ENCODE assay signal across 12 cellular contexts in genomic region chr15:75649848-75650247, GRCh38. TPM values are rescaled to one million over a fixed set of nuclear protein-coding genes. Genes with fewer than 3 reads are reported as not detected.
DNase-seq lines count a peak whose midpoint lies in the region; FAIRE-seq and TF ChIP-seq lines count a peak whose summit lies in the region.
"Had no signal": no experiment of that assay in that cellular context is flagged by ENCODE, and none has a peak within 500 bp of the region (broad histone marks: within the 10 kb centered on the region; RNA-seq: fewer than 3 reads in every experiment).

No MANE protein-coding gene starts in this region.

- H3K4me1 ChIP-seq in H9 (ENCODE audit: insufficient read depth, low read length), result peaks cover 3% of the 10 kb centered on the region; the same call in 1 of the 2 replicates
- peaks cover 70% of the 10 kb centered on the region for H3K4me1 ChIP-seq in adipocyte (ENCODE audit: control insufficient read depth, insufficient read depth, low read length)
- H3K4me1 ChIP-seq in hepatocyte (ENCODE audit: insufficient read depth), result peaks cover 62% of the 10 kb centered on the region
- H3K4me1 ChIP-seq in skeletal muscle tissue (ENCODE audit: control insufficient read depth in 3 of 3, insufficient read depth in 3 of 3, low read length in 3 of 3), result peaks cover 66 to 81% (median 71%) of the 10 kb centered on the region in 3 donors

- no peaks in the 10 kb centered on the region for H3K9me3 Mint-ChIP-seq in H9

- H3K27ac Mint-ChIP-seq in H9, result peak overlapping the region in 1 of 3 experiments; percentile 44; a peak in 2 of 7 replicates

- H3K9me3 ChIP-seq in H9 (ENCODE audit: control insufficient read depth, low read depth, low read length) (no peaks in the 10 kb centered on the region), adipocyte (ENCODE audit: control insufficient read depth, low read length) (no peaks in the 10 kb centered on the region), hepatocyte (ENCODE audit: low read depth) (no peaks in the 10 kb centered on the region), skeletal muscle tissue (ENCODE audit: control insufficient read depth in 3 of 3, low read length in 3 of 3) (no peaks in the 10 kb centered on the region)

- FAIRE-seq in GM19239 (lab: Jason Lieb, UNC), result no peak
- FAIRE-seq: endothelial cell of umbilical vein, TTC549 had no signal

- H3K27me3 Mint-ChIP-seq in H9 (ENCODE audit: low read depth), result peaks cover 22% of the 10 kb centered on the region

- peaks cover 4% of the 10 kb centered on the region; the same call in 1 of the 2 replicates for H3K27me3 ChIP-seq in H9 (ENCODE audit: insufficient read depth, low read length)
- no peaks in the 10 kb centered on the region for H3K27me3 ChIP-seq in adipocyte (replicated peaks; ENCODE audit: control insufficient read depth, insufficient read depth, low read length)
- no peaks in the 10 kb centered on the region for H3K27me3 ChIP-seq in hepatocyte
- peaks cover 0 to 5% (median 0%) of the 10 kb centered on the region in 3 donors for H3K27me3 ChIP-seq in skeletal muscle tissue (ENCODE audit: control insufficient read depth in 3 of 3, insufficient read depth in 3 of 3, low read length in 3 of 3)

- peak overlapping the region; percentile 99 for H3K4me3 ChIP-seq in adipocyte (ENCODE audit: low read length)
- no peak overlapping the region for H3K4me3 ChIP-seq in hepatocyte
- peak overlapping the region; percentile 18 to 90 (median 87) for H3K4me3 ChIP-seq in skeletal muscle tissue (ENCODE audit: low read length in 3 of 3)

- H2BK5ac ChIP-seq in H9 (ENCODE audit: insufficient read length, low read length), result no peak overlapping the region

- no peaks in the 10 kb centered on the region for H3K79me1 ChIP-seq in H9 (ENCODE audit: insufficient read depth, low read depth, low read length, poor library complexity, severe bottlenecking)

- H3K9me2 ChIP-seq in hepatocyte (replicated peaks; ENCODE audit: insufficient read depth), result no peaks in the 10 kb centered on the region

- H3K56ac ChIP-seq in H9 (ENCODE audit: insufficient read length, low read depth, low read length), result no peak overlapping the region

- DNase-seq in H9 (no peak), adipocyte (ENCODE audit: low read depth) (no peak), hepatocyte (ENCODE audit: low spot score) (no peak), NCI-H345 (lab: John Stamatoyannopoulos, UW) (no peak), GM19239 (ENCODE audit: insufficient read length, low spot score) (no peak), DMS114 treated with DMSO at 0.1 percent for 48 hours (lab: John Stamatoyannopoulos, UW; ENCODE audit: unreplicated experiment) (no peak)
- no peak for DNase-seq in stimulated activated CD4-positive, alpha-beta T cell treated with anti-CD3 and anti-CD28 coated beads, Interleukin-4, amount 100 ng/mL, for 24 hours
- DNase-seq: activated gamma-delta T cell, NCI-H82 had no signal

- H2BK120ac ChIP-seq in H9 (ENCODE audit: low read depth, low read length, poor library complexity, severe bottlenecking), result no peak overlapping the region

- H4K8ac ChIP-seq in H9 (replicated peaks; ENCODE audit: insufficient read length, low read depth, low read length), result no peak overlapping the region

- H3K9ac ChIP-seq in H9 (ENCODE audit: extremely low read depth, insufficient read length, low read length) (no peak overlapping the region), adipocyte (ENCODE audit: low read length) (peak overlapping the region; percentile 100), skeletal muscle tissue (ENCODE audit: low read depth in 1 of 3, low read length in 3 of 3) (peak overlapping the region in 1 of 3 donors; percentile 45)

- H3K4me1 Mint-ChIP-seq in H9, result peaks cover 56 to 57% of the 10 kb centered on the region in 2 experiments

- no peak overlapping the region for H2BK15ac ChIP-seq in H9 (ENCODE audit: low read depth, low read length)

- H3K14ac ChIP-seq in H9 (ENCODE audit: insufficient read depth, low read length), result no peak overlapping the region; the same call in 1 of the 2 replicates

- no peak overlapping the region for H3T11ph ChIP-seq in H9 (ENCODE audit: low read length)

- no peak overlapping the region for H4K91ac ChIP-seq in H9 (ENCODE audit: insufficient read length, low read depth, low read length)

- peaks cover 9% of the 10 kb centered on the region; the same call in 1 of the 2 replicates for H3K79me2 ChIP-seq in H9 (ENCODE audit: insufficient read depth, low read length)
- peaks cover 91% of the 10 kb centered on the region for H3K79me2 ChIP-seq in hepatocyte

- H3K4me3 Mint-ChIP-seq in H9, result peak overlapping the region; percentile 93 to 97

- no peak overlapping the region for H3K18ac ChIP-seq in H9 (ENCODE audit: insufficient read length, low read depth, low read length)

- TF ChIP-seq CTCF in H9 (conservative IDR thresholded peaks at IDR 0.05) (no peak), hepatocyte (IDR thresholded peaks at IDR 0.05; ENCODE audit: poor library complexity) (no peak)

- WGBS in H9 (ENCODE audit: extremely low coverage, insufficient read length, low lambda C conversion rate), result no CpG with 5 or more reads among the region's 18 CpGs
- 95% methylated on average over 18 of the region's 18 CpGs for WGBS in hepatocyte (ENCODE audit: low lambda C conversion rate, missing lambda C conversion rate)

- H3K27ac ChIP-seq in H9 (ENCODE audit: insufficient read length, low read depth, low read length) (no peak overlapping the region), hepatocyte (no peak overlapping the region), skeletal muscle tissue (ENCODE audit: low read depth, low read length) (no peak overlapping the region)

- no peak overlapping the region for H2BK12ac ChIP-seq in H9 (ENCODE audit: insufficient read length, low read depth, low read length)

- no peak overlapping the region for H4K5ac ChIP-seq in H9 (ENCODE audit: insufficient read length, low read depth, low read length)

- H3K23me2 ChIP-seq in H9 (ENCODE audit: insufficient read length, low read depth, low read length, poor library complexity, severe bottlenecking), result peaks cover 17% of the 10 kb centered on the region

- peaks cover 21% of the 10 kb centered on the region for H3K36me3 ChIP-seq in adipocyte (ENCODE audit: control insufficient read depth, insufficient read depth, low read length, severe bottlenecking)
- no peaks in the 10 kb centered on the region for H3K36me3 ChIP-seq in hepatocyte (replicated peaks; ENCODE audit: insufficient read depth, low read depth)
- peaks cover 0 to 7% (median 5%) of the 10 kb centered on the region in 3 donors for H3K36me3 ChIP-seq in skeletal muscle tissue (ENCODE audit: control insufficient read depth in 3 of 3, insufficient read depth in 3 of 3, low read length in 3 of 3)

- H2AFZ ChIP-seq in H9 (ENCODE audit: low read length) (no peak overlapping the region), hepatocyte (no peak overlapping the region)

- H4K20me1 ChIP-seq in H9 (ENCODE audit: control insufficient read depth, insufficient read depth, insufficient read length) (no peaks in the 10 kb centered on the region), hepatocyte (ENCODE audit: insufficient read depth, poor library complexity, severe bottlenecking) (peaks cover 48% of the 10 kb centered on the region)

- H3K36me3 Mint-ChIP-seq in H9 (ENCODE audit: insufficient read depth in 1 of 3, low read depth in 3 of 3), result peaks cover 10 to 37% (median 26%) of the 10 kb centered on the region in 3 experiments

- no peak overlapping the region for H2AK5ac ChIP-seq in H9 (ENCODE audit: insufficient read length, low read length)

- H3K23ac ChIP-seq in H9 (ENCODE audit: insufficient read length, low read depth, low read length), result no peak overlapping the region

- no peak overlapping the region for H3K4ac ChIP-seq in H9 (ENCODE audit: low read depth, low read length)

- H2BK20ac ChIP-seq in H9 (ENCODE audit: low read depth, low read length, poor library complexity, severe bottlenecking), result no peak overlapping the region

- H3K4me2 ChIP-seq in H9 (ENCODE audit: insufficient read depth, insufficient read length, low read length) (no peak overlapping the region), hepatocyte (peak overlapping the region; percentile 95)

RNA-seq across cellular contexts. Expression of gene SNX33, which starts 2.1 kb away (rescaled TPM):
- total RNA-seq in H9 (2021), result 17.7 and 18.7 TPM in 2 replicates
- total RNA-seq in hepatocyte, result 14.8 and 17.8 TPM in 2 replicates
- 21.1 and 21.8 TPM in 2 replicates for polyA plus RNA-seq in hepatocyte
- 8.4 TPM for total RNA-seq in skeletal muscle tissue

RNA-seq across cellular contexts. Expression of gene IMP3, which starts 9.8 kb away (rescaled TPM):
- 97.9 and 106 TPM in 2 replicates for total RNA-seq in H9 (2021)
- 142 and 155 TPM in 2 replicates for total RNA-seq in hepatocyte
- 117 and 144 TPM in 2 replicates for polyA plus RNA-seq in hepatocyte
- 54.3 TPM for total RNA-seq in skeletal muscle tissue

RNA-seq across cellular contexts. Expression of gene SNUPN, which starts 24.3 kb away (rescaled TPM):
- total RNA-seq in H9 (2021) (29.8 and 32.7 TPM in 2 replicates), hepatocyte (25.2 and 25.6 TPM in 2 replicates), skeletal muscle tissue (18.3 TPM)
- 28.8 and 33.2 TPM in 2 replicates for polyA plus RNA-seq in hepatocyte
